In genomic region chr2:71922091-71922490, GRCh38 we compare ENCODE assay signal across 16 cellular contexts.
"Had no signal": no experiment of that assay in that cellular context is flagged by ENCODE, and none has a peak within 500 bp of the region (broad histone marks: within the 10 kb centered on the region; RNA-seq: fewer than 3 reads in every experiment).

No MANE protein-coding gene starts in this region.

- H3K36me3 ChIP-seq: adrenal gland, heart left ventricle, ovary, right atrium auricular region, upper lobe of left lung had no signal

- H3K9me3 ChIP-seq: adrenal gland, ovary, psoas muscle had no signal

- H3K4me3 ChIP-seq: adrenal gland, heart left ventricle, ovary, psoas muscle, right atrium auricular region, upper lobe of left lung had no signal

- H3K27me3 ChIP-seq: adrenal gland, heart left ventricle, ovary, right atrium auricular region, upper lobe of left lung had no signal

- ATAC-seq: heart left ventricle; natural killer cell; psoas muscle; stimulated activated naive CD8-positive, alpha-beta T cell treated with anti-CD3 and anti-CD28 coated beads, Interleukin-15, Interleukin-2, amounts not matched to agents 100 U/mL and 50 U/mL, for 24 hours; WTC11 had no signal

- DNase-seq: activated CD4-positive, alpha-beta memory T cell treated with anti-CD3 and anti-CD28 coated beads for 36 hours; activated naive CD4-positive, alpha-beta T cell; activated T-cell treated with anti-CD3 and anti-CD28 coated beads, Interleukin-2, amount 50 U/mL, for 1 hour; endodermal cell; midbrain; natural killer cell; ovary; psoas muscle; stimulated activated CD4-positive, alpha-beta T cell treated with anti-CD3 and anti-CD28 coated beads, Interleukin-4, amount 100 ng/mL, for 4 hours; stimulated activated naive CD8-positive, alpha-beta T cell treated with anti-CD3 and anti-CD28 coated beads, Interleukin-15, Interleukin-2, amounts not matched to agents 100 U/mL and 50 U/mL, for 24 hours; T-helper 1 cell; upper lobe of left lung had no signal

- H3K27ac ChIP-seq: adrenal gland, heart left ventricle, ovary, psoas muscle, right atrium auricular region, upper lobe of left lung had no signal
